ENCODE assay signal across 8 cellular contexts in genomic region chr7:194996-195829, GRCh38. TPM values are rescaled to one million over a fixed set of nuclear protein-coding genes. Genes with fewer than 3 reads are reported as not detected.
DNase-seq lines count a peak whose midpoint lies in the region; ATAC-seq, FAIRE-seq and TF ChIP-seq lines count a peak whose summit lies in the region.
"Had no signal": no experiment of that assay in that cellular context is flagged by ENCODE, and none has a peak within 500 bp of the region (broad histone marks: within the 10 kb centered on the region; RNA-seq: fewer than 3 reads in every experiment).

No MANE protein-coding gene starts in this region.

- H3K4me1 ChIP-seq in ascending aorta (peaks cover 17 to 26% of the 10 kb centered on the region in 2 donors), kidney (ENCODE audit: control insufficient read depth in 1 of 2, insufficient read depth in 1 of 2, low read depth in 1 of 2, low read length in 2 of 2) (peaks cover 26 to 43% of the 10 kb centered on the region in 2 donors), stomach smooth muscle (ENCODE audit: control insufficient read depth, insufficient read depth, low read length) (peaks cover 79% of the 10 kb centered on the region)

- no peaks in the 10 kb centered on the region for H3K9me3 Mint-ChIP-seq in HFFc6

- peaks cover 21% of the 10 kb centered on the region for H3K36me3 Mint-ChIP-seq in HFFc6 (ENCODE audit: low read depth)

- no peak for DNase-seq in HFFc6
- no peak for DNase-seq in ascending aorta (ENCODE audit: low spot score in 2 of 2)
- DNase-seq in kidney: no peak
- DNase-seq in NCI-H2171 treated with DMSO at 0.1 percent for 48 hours (lab: John Stamatoyannopoulos, UW): no peak
- no peak for DNase-seq in NCI-H2171 (lab: John Stamatoyannopoulos, UW)
- DNase-seq: NCI-H526 had no signal

- peak overlapping the region; percentile 92 for H3K4me3 Mint-ChIP-seq in HFFc6

- H3K27ac Mint-ChIP-seq in HFFc6: 0 out of 2 replicates have a peak overlapping the region, but pooled peaks have one; percentile 3

- H3K27me3 ChIP-seq in ascending aorta (no peaks in the 10 kb centered on the region), stomach smooth muscle (ENCODE audit: control insufficient read depth in 1 of 2, insufficient read depth in 2 of 2, low read length in 2 of 2) (no peaks in the 10 kb centered on the region)

- H3K9me3 ChIP-seq in ascending aorta: no peaks in the 10 kb centered on the region
- no peaks in the 10 kb centered on the region for H3K9me3 ChIP-seq in kidney (ENCODE audit: control insufficient read depth in 1 of 2, low read length in 2 of 2)
- no peaks in the 10 kb centered on the region for H3K9me3 ChIP-seq in stomach smooth muscle (ENCODE audit: control insufficient read depth in 2 of 2, low read length in 2 of 2)

- H3K4me3 ChIP-seq in ascending aorta (peak overlapping the region; percentile 82 to 83), kidney (ENCODE audit: low read length in 2 of 2) (peak overlapping the region; percentile 80 to 85), stomach smooth muscle (ENCODE audit: low read length in 2 of 2) (peak overlapping the region; percentile 84 to 98)

- TF ChIP-seq CTCF in HFFc6 (IDR thresholded peaks at IDR 0.05) (no peak), ascending aorta (IDR thresholded peaks at IDR 0.05) (no peak), kidney (IDR thresholded peaks at IDR 0.05; ENCODE audit: borderline replicate concordance, extremely low read depth, insufficient read depth) (no peak)

- FAIRE-seq in kidney (lab: Jason Lieb, UNC): no peak

- intact Hi-C loops in ascending aorta (cut with DNase I) (no loop called here), kidney (cut with DNase I) (no loop called here)

- peaks cover 36% of the 10 kb centered on the region for H3K4me1 Mint-ChIP-seq in HFFc6 (ENCODE audit: low read depth)

- peak overlapping the region; percentile 13 to 80 for H3K9ac ChIP-seq in kidney (ENCODE audit: low read length in 2 of 2)
- peak overlapping the region; percentile 66 to 81 for H3K9ac ChIP-seq in stomach smooth muscle (ENCODE audit: low read length in 2 of 2)

- peaks cover 2% of the 10 kb centered on the region for H3K27me3 Mint-ChIP-seq in HFFc6 (ENCODE audit: insufficient read depth)

- H3K36me3 ChIP-seq in ascending aorta: peaks cover 47 to 51% of the 10 kb centered on the region in 2 donors
- H3K36me3 ChIP-seq in kidney (ENCODE audit: control insufficient read depth in 1 of 2, insufficient read depth in 2 of 2, low read length in 2 of 2): peaks cover 25 to 41% of the 10 kb centered on the region in 2 donors
- H3K36me3 ChIP-seq in stomach smooth muscle (ENCODE audit: control insufficient read depth in 2 of 2, insufficient read depth in 2 of 2, low read length in 2 of 2): peaks cover 34 to 37% of the 10 kb centered on the region in 2 donors

- no peak for ATAC-seq in HG02885 (IDR thresholded peaks at IDR 0.05; ENCODE audit: poor library complexity, unreplicated experiment)

- H3K27ac ChIP-seq in ascending aorta (no peak overlapping the region), kidney (ENCODE audit: low read depth in 2 of 2, low read length in 2 of 2) (peak overlapping the region in 1 of 2 donors; percentile 23), stomach smooth muscle (ENCODE audit: low read length) (peak overlapping the region; percentile 75)

RNA-seq across cellular contexts. Expression of gene FAM20C, which starts 2.8 kb away (rescaled TPM):
- 10 to 100 TPM; 22.2 to 31.1 (median 23.2) TPM for total RNA-seq in HFFc6 (2021; fragmentation: NEBNext Ultra II Directional; extraction: Animal tissue kit (Norgen Biotek cat#: 25700))
- total RNA-seq in ascending aorta (90.8 TPM), kidney (84.9 TPM)
- polyA plus RNA-seq in kidney (ENCODE audit: insufficient read depth, low read depth, low replicate concordance): 114 TPM
